In genomic region chr1:117928881-117929339, GRCh38 we compare ENCODE assay signal across 8 cellular contexts. TPM values are rescaled to one million over a fixed set of nuclear protein-coding genes. Genes with fewer than 3 reads are reported as not detected.
DNase-seq lines count a peak whose midpoint lies in the region; ATAC-seq and TF ChIP-seq lines count a peak whose summit lies in the region.

No MANE protein-coding gene starts in this region.

- H3K36me3 ChIP-seq in mucosa of stomach (ENCODE audit: control insufficient read depth, insufficient read depth, low read length): no peaks in the 10 kb centered on the region

- peak overlapping the region; percentile 99 for H3K4me3 Mint-ChIP-seq in activated CD8-positive, alpha-beta T cell treated with anti-CD3 and anti-CD28 coated beads for 36 hours

- H3K9me3 Mint-ChIP-seq in activated CD8-positive, alpha-beta T cell treated with anti-CD3 and anti-CD28 coated beads for 36 hours: no peaks in the 10 kb centered on the region

- H3K27me3 Mint-ChIP-seq in activated CD8-positive, alpha-beta T cell treated with anti-CD3 and anti-CD28 coated beads for 36 hours: no peaks in the 10 kb centered on the region

- CTCF ChIA-PET in activated CD8-positive, alpha-beta T cell treated with anti-CD3 and anti-CD28 coated beads for 36 hours (lab: Charles Lee): interaction anchor here (1.1 to 2.4 kb wide), 4 partner anchors 11 to 171 kb away, joined by 3 to 17 read pairs (median 4); no protein-coding TSS in a partner anchor

- no peaks in the 10 kb centered on the region for H3K9me3 ChIP-seq in mucosa of stomach (ENCODE audit: control insufficient read depth, low read length)

- H3K9ac ChIP-seq in mucosa of stomach (ENCODE audit: low read length): peak overlapping the region; percentile 75

- ATAC-seq in GM18909 (IDR thresholded peaks at IDR 0.05; ENCODE audit: poor library complexity, unreplicated experiment) (peak; percentile 38), HG03139 (IDR thresholded peaks at IDR 0.05; ENCODE audit: unreplicated experiment) (peak; percentile 46), esophagus mucosa (peak; percentile 59)
- ATAC-seq in activated CD8-positive, alpha-beta T cell treated with anti-CD3 and anti-CD28 coated beads for 36 hours: peak; percentile 52

- peaks cover 38% of the 10 kb centered on the region for H3K36me3 Mint-ChIP-seq in activated CD8-positive, alpha-beta T cell treated with anti-CD3 and anti-CD28 coated beads for 36 hours (ENCODE audit: low read depth)

- DNase-seq in CD1c-positive myeloid dendritic cell (ENCODE audit: extremely low spot score): peak; percentile 83
- peak; percentile 58 for DNase-seq in NCI-H345 (lab: John Stamatoyannopoulos, UW)
- DNase-seq in activated CD8-positive, alpha-beta T cell treated with anti-CD3 and anti-CD28 coated beads for 36 hours: peak; percentile 73
- peak; percentile 32 for DNase-seq in superior temporal gyrus (ENCODE audit: extremely low spot score)

- no peak for TF ChIP-seq CTCF in activated CD8-positive, alpha-beta T cell treated with anti-CD3 and anti-CD28 coated beads for 36 hours (IDR thresholded peaks at IDR 0.05)

- POLR2A ChIA-PET in activated CD8-positive, alpha-beta T cell treated with anti-CD3 and anti-CD28 coated beads for 36 hours (lab: Charles Lee): interaction anchor here (0.8 to 2.0 kb wide), 4 partner anchors 32 to 1211 kb away, joined by 3 to 4 read pairs (median 4); partner anchors contain the start of gene WARS2

- H3K4me3 ChIP-seq in mucosa of stomach (ENCODE audit: low read length): peak overlapping the region; percentile 91

- peak overlapping the region; percentile 91 for H3K27ac Mint-ChIP-seq in activated CD8-positive, alpha-beta T cell treated with anti-CD3 and anti-CD28 coated beads for 36 hours

- peaks cover 56% of the 10 kb centered on the region for H3K4me1 Mint-ChIP-seq in activated CD8-positive, alpha-beta T cell treated with anti-CD3 and anti-CD28 coated beads for 36 hours (ENCODE audit: low read depth)

- H3K27me3 ChIP-seq in mucosa of stomach (ENCODE audit: control insufficient read depth, insufficient read depth, low read length): no peaks in the 10 kb centered on the region

- peaks cover 13% of the 10 kb centered on the region for H3K4me1 ChIP-seq in mucosa of stomach (ENCODE audit: control insufficient read depth, insufficient read depth, low read length)

- intact Hi-C loops in activated CD8-positive, alpha-beta T cell treated with anti-CD3 and anti-CD28 coated beads for 36 hours (cut with micrococcal nuclease): no loop called here

RNA-seq across cellular contexts. Expression of gene GDAP2, which starts 0.5 kb away (rescaled TPM):
- 10 to 100 TPM; 18.5 to 20.4 TPM for total RNA-seq in activated CD8-positive, alpha-beta T cell treated with anti-CD3 and anti-CD28 coated beads for 36 hours
- 17.4 TPM for total RNA-seq in esophagus mucosa

RNA-seq across cellular contexts. Expression of gene WDR3, which starts 0.6 kb away (rescaled TPM):
- total RNA-seq in activated CD8-positive, alpha-beta T cell treated with anti-CD3 and anti-CD28 coated beads for 36 hours: 10 to 100 TPM; 61.6 to 63.0 TPM
- total RNA-seq in esophagus mucosa: 22.6 TPM

Comparison
In these comparisons a context has a peak if more than half of its experiments do, and no peak if none do; other contexts are left out.
1. Peak in every context shown above with its lines: DNase-seq, ATAC-seq and H3K4me3 ChIP-seq.
2. DNase-seq: peak in every context shown above with its lines; median percentile 83 in CD1c-positive myeloid dendritic cell; 73 in activated CD8-positive, alpha-beta T cell treated with anti-CD3 and anti-CD28 coated beads for 36 hours; 58 in NCI-H345; 32 in superior temporal gyrus.